ENCODE assay signal across 1 cellular context in the genomic region with DNA sequence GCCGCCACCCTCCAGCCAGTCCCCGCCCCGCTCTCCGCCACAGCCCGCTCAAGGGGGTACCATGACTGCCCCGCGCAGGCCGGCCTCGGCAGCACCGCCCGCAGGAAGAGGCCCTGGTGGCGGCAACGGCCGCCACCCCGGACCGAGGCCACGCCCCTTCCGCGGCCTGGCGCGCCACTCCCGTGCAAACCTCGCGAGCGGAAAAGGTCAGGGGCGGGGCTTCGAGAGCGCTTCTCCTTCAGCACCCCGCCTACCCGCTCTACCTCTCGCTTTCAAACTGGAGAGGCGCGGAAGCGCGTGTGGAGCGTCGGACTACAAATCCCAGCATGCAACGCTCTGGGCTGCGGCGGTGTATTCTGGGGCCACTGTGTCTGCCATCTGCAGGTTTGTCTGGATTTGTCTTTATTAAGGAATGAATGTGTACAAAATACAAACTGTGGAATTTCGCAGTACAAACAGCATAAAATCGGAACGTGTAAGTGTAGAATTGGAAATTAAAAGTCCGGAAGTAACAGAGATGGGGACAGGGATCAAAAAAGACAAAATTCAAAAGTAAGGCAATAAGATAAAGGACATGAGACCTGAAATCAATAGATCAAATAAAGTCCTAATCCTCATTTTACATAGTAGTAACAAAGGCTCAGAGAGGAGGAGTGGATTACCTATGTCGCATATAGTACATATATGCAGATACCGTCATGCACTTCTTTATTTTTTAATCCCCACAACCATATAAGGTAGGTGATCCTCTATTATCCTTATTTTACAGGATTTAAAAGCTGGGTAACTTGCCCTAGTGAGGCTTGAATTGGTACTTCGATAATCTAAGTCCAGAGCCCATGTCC.
TF ChIP-seq lines count a peak whose summit lies in the region.

No MANE protein-coding gene starts in this region.

TF ChIP-seq in HEK293, 187 proteins besides CTCF, POLR2A, EP300 and RAD21 (continued from another document and continues in another):
- TF ChIP-seq SP2 (tag by site-specific recombination; IDR thresholded peaks at IDR 0.05) (peak; percentile 90), ZNF423 (tag by site-specific recombination; IDR thresholded peaks at IDR 0.05) (no peak), ZXDB (tag by site-specific recombination; IDR thresholded peaks at IDR 0.05) (peak; percentile 43; the same call in 1 of the 2 replicates), OVOL3 (tag by site-specific recombination; IDR thresholded peaks at IDR 0.05) (no peak), MZF1 (tag by site-specific recombination; IDR thresholded peaks at IDR 0.05; ENCODE audit: borderline replicate concordance) (no peak), SP3 (tag by site-specific recombination; IDR thresholded peaks at IDR 0.05) (peak; percentile 95), YY1 (tag by site-specific recombination; IDR thresholded peaks at IDR 0.05) (peak; percentile 35), ZBTB17 (tag by site-specific recombination; IDR thresholded peaks at IDR 0.05) (peak; percentile 99), ZNF639 (tag by site-specific recombination; IDR thresholded peaks at IDR 0.05) (0 out of 2 replicates have a peak, but pooled peaks have one; percentile 22), ZNF768 (tag by site-specific recombination; IDR thresholded peaks at IDR 0.05) (no peak), ZNF791 (tag by site-specific recombination; IDR thresholded peaks at IDR 0.05) (no peak), ZNF670 (tag by site-specific recombination; IDR thresholded peaks at IDR 0.05; ENCODE audit: low read depth) (no peak), ZEB2 (tag by site-specific recombination; IDR thresholded peaks at IDR 0.05) (peak; percentile 60), ZFP69B (tag by site-specific recombination; IDR thresholded peaks at IDR 0.05) (no peak; the same call in 1 of the 2 replicates), ZNF48 (tag by site-specific recombination; IDR thresholded peaks at IDR 0.05) (no peak), ZBTB7A (tag by site-specific recombination; IDR thresholded peaks at IDR 0.05; ENCODE audit: low read depth) (no peak), ZNF214 (tag by site-specific recombination; IDR thresholded peaks at IDR 0.05; ENCODE audit: borderline replicate concordance) (peak; percentile 56; the same call in 1 of the 2 replicates), ZSCAN16 (tag by site-specific recombination; IDR thresholded peaks at IDR 0.05) (no peak), ZNF558 (tag by site-specific recombination; IDR thresholded peaks at IDR 0.05) (peak; percentile 84), SP7 (tag by site-specific recombination; IDR thresholded peaks at IDR 0.05) (peak; percentile 24; the same call in 1 of the 2 replicates), ZNF37A (tag by site-specific recombination; IDR thresholded peaks at IDR 0.05) (no peak), ZNF140 (tag by site-specific recombination; IDR thresholded peaks at IDR 0.05) (no peak), ZNF169 (tag by site-specific recombination; IDR thresholded peaks at IDR 0.05) (no peak), ZNF76 (tag by site-specific recombination; IDR thresholded peaks at IDR 0.05; ENCODE audit: borderline replicate concordance, low read depth) (peak; percentile 99), HOXC10 (CRISPR knock-in tag; IDR thresholded peaks at IDR 0.05) (no peak), ZNF624 (tag by site-specific recombination; IDR thresholded peaks at IDR 0.05) (no peak), ZNF324 (tag by site-specific recombination; IDR thresholded peaks at IDR 0.05) (peak; percentile 90), ZBTB8A (tag by site-specific recombination; IDR thresholded peaks at IDR 0.05) (0 out of 2 replicates have a peak, but pooled peaks have one; percentile 28), KLF9 (tag by site-specific recombination; IDR thresholded peaks at IDR 0.05; ENCODE audit: low read depth) (peak; percentile 81), ZNF175 (tag by site-specific recombination; IDR thresholded peaks at IDR 0.05) (no peak), ZNF549 (tag by site-specific recombination; IDR thresholded peaks at IDR 0.05) (no peak), ZNF121 (tag by site-specific recombination; IDR thresholded peaks at IDR 0.05) (no peak), ZNF843 (tag by site-specific recombination; IDR thresholded peaks at IDR 0.05) (0 out of 2 replicates have a peak, but pooled peaks have one; percentile 35), ZNF473 (tag by site-specific recombination; IDR thresholded peaks at IDR 0.05) (no peak), BCL11B (tag by site-specific recombination; IDR thresholded peaks at IDR 0.05; ENCODE audit: low read depth) (no peak), ZNF529 (tag by site-specific recombination; IDR thresholded peaks at IDR 0.05; ENCODE audit: insufficient replicate concordance) (no peak), ZNF776 (tag by site-specific recombination; IDR thresholded peaks at IDR 0.05; ENCODE audit: borderline replicate concordance) (no peak), ZSCAN18 (tag by site-specific recombination; IDR thresholded peaks at IDR 0.05) (no peak), ZNF518A (tag by site-specific recombination; conservative IDR thresholded peaks at IDR 0.05; ENCODE audit: low read depth) (peak; percentile 63; the same call in 1 of the 2 replicates), SETDB1 (IDR thresholded peaks at IDR 0.05; ENCODE audit: insufficient read length, low read length) (peak; percentile 21)
- TF ChIP-seq, protein P1, sequence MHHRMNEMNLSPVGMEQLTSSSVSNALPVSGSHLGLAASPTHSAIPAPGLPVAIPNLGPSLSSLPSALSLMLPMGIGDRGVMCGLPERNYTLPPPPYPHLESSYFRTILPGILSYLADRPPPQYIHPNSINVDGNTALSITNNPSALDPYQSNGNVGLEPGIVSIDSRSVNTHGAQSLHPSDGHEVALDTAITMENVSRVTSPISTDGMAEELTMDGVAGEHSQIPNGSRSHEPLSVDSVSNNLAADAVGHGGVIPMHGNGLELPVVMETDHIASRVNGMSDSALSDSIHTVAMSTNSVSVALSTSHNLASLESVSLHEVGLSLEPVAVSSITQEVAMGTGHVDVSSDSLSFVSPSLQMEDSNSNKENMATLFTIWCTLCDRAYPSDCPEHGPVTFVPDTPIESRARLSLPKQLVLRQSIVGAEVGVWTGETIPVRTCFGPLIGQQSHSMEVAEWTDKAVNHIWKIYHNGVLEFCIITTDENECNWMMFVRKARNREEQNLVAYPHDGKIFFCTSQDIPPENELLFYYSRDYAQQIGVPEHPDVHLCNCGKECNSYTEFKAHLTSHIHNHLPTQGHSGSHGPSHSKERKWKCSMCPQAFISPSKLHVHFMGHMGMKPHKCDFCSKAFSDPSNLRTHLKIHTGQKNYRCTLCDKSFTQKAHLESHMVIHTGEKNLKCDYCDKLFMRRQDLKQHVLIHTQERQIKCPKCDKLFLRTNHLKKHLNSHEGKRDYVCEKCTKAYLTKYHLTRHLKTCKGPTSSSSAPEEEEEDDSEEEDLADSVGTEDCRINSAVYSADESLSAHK (tag by site-specific recombination; IDR thresholded peaks at IDR 0.05): no peak
- TF ChIP-seq, protein P2, sequence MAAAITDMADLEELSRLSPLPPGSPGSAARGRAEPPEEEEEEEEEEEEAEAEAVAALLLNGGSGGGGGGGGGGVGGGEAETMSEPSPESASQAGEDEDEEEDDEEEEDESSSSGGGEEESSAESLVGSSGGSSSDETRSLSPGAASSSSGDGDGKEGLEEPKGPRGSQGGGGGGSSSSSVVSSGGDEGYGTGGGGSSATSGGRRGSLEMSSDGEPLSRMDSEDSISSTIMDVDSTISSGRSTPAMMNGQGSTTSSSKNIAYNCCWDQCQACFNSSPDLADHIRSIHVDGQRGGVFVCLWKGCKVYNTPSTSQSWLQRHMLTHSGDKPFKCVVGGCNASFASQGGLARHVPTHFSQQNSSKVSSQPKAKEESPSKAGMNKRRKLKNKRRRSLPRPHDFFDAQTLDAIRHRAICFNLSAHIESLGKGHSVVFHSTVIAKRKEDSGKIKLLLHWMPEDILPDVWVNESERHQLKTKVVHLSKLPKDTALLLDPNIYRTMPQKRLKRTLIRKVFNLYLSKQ (tag by site-specific recombination; IDR thresholded peaks at IDR 0.05; ENCODE audit: borderline replicate concordance): no peak
- TF ChIP-seq, protein P3, sequence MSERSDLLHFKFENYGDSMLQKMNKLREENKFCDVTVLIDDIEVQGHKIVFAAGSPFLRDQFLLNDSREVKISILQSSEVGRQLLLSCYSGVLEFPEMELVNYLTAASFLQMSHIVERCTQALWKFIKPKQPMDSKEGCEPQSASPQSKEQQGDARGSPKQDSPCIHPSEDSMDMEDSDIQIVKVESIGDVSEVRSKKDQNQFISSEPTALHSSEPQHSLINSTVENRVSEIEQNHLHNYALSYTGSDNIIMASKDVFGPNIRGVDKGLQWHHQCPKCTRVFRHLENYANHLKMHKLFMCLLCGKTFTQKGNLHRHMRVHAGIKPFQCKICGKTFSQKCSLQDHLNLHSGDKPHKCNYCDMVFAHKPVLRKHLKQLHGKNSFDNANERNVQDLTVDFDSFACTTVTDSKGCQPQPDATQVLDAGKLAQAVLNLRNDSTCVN (tag by site-specific recombination; optimal IDR thresholded peaks at IDR 0.05): peak; percentile 89
- TF ChIP-seq, protein P4, sequence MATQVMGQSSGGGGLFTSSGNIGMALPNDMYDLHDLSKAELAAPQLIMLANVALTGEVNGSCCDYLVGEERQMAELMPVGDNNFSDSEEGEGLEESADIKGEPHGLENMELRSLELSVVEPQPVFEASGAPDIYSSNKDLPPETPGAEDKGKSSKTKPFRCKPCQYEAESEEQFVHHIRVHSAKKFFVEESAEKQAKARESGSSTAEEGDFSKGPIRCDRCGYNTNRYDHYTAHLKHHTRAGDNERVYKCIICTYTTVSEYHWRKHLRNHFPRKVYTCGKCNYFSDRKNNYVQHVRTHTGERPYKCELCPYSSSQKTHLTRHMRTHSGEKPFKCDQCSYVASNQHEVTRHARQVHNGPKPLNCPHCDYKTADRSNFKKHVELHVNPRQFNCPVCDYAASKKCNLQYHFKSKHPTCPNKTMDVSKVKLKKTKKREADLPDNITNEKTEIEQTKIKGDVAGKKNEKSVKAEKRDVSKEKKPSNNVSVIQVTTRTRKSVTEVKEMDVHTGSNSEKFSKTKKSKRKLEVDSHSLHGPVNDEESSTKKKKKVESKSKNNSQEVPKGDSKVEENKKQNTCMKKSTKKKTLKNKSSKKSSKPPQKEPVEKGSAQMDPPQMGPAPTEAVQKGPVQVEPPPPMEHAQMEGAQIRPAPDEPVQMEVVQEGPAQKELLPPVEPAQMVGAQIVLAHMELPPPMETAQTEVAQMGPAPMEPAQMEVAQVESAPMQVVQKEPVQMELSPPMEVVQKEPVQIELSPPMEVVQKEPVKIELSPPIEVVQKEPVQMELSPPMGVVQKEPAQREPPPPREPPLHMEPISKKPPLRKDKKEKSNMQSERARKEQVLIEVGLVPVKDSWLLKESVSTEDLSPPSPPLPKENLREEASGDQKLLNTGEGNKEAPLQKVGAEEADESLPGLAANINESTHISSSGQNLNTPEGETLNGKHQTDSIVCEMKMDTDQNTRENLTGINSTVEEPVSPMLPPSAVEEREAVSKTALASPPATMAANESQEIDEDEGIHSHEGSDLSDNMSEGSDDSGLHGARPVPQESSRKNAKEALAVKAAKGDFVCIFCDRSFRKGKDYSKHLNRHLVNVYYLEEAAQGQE (tag by site-specific recombination; IDR thresholded peaks at IDR 0.05): no peak
